ENCODE assay signal across 8 cellular contexts in genomic region chr14:95535226-95536021, GRCh38. TPM values are rescaled to one million over a fixed set of nuclear protein-coding genes. Genes with fewer than 3 reads are reported as not detected.
A peak's percentile ranks its signal among the peaks of the same experiment; 100 is the strongest.
DNase-seq lines count a peak whose midpoint lies in the region; ATAC-seq, FAIRE-seq and TF ChIP-seq lines count a peak whose summit lies in the region.

No MANE protein-coding gene starts in this region.

- H3K4me1 ChIP-seq in adrenal gland (replicated peaks in 1 of 2) (peaks cover 56 to 77% of the 10 kb centered on the region in 2 donors), left lung (peaks cover 21 to 74% of the 10 kb centered on the region in 2 donors), thoracic aorta (ENCODE audit: control insufficient read depth in 1 of 2, low read depth in 2 of 2) (peaks cover 51 to 57% of the 10 kb centered on the region in 2 donors)

- 1 to 3% (median 1%) methylated on average over 13 to 52 of the region's 52 CpGs for WGBS in adrenal gland, 4 donors

- peak overlapping the region; percentile 84 for H3K4me3 Mint-ChIP-seq in activated naive CD4-positive, alpha-beta T cell treated with anti-CD3 and anti-CD28 coated beads, Interleukin-2, amount 10 ng/mL, durations not matched to agents 7 days and 5 days

- no peak for DNase-seq in activated naive CD4-positive, alpha-beta T cell treated with anti-CD3 and anti-CD28 coated beads, Interleukin-2, amount 10 ng/mL, durations not matched to agents 7 days and 5 days
- DNase-seq in activated naive CD4-positive, alpha-beta T cell treated with Interleukin-2 at 50 U/mL for 16 hours, result no peak
- DNase-seq in adrenal gland (peak in 5 of 7 donors; percentile 26 to 66 (median 46)), left lung (peak in 1 of 2 donors; percentile 88), thoracic aorta (ENCODE audit: low spot score) (no peak), H54 (ENCODE audit: insufficient read length, low spot score) (no peak), NCI-H1048 (lab: John Stamatoyannopoulos, UW) (no peak)

- H3K4me3 ChIP-seq in adrenal gland, result peak overlapping the region in 3 of 4 donors; percentile 22 to 95 (median 81)
- H3K4me3 ChIP-seq in left lung, result peak overlapping the region; percentile 80 to 91
- peak overlapping the region; percentile 95 for H3K4me3 ChIP-seq in thoracic aorta

- H3K27ac ChIP-seq in adrenal gland, result peak overlapping the region in 4 of 5 donors; percentile 66 to 96 (median 74)
- H3K27ac ChIP-seq in left lung, result peak overlapping the region in 1 of 2 donors; percentile 95
- H3K27ac ChIP-seq in thoracic aorta, result no peak overlapping the region

- H3K36me3 ChIP-seq in adrenal gland (replicated peaks in 1 of 2) (no peaks in the 10 kb centered on the region), left lung (no peaks in the 10 kb centered on the region), thoracic aorta (no peaks in the 10 kb centered on the region)

- H3K9me3 ChIP-seq in adrenal gland (replicated peaks in 1 of 3), result no peaks in the 10 kb centered on the region
- H3K9me3 ChIP-seq in left lung, result no peaks in the 10 kb centered on the region
- H3K9me3 ChIP-seq in thoracic aorta, result no peaks in the 10 kb centered on the region

- peaks cover 63% of the 10 kb centered on the region for H3K4me1 Mint-ChIP-seq in activated naive CD4-positive, alpha-beta T cell treated with anti-CD3 and anti-CD28 coated beads, Interleukin-2, amount 10 ng/mL, durations not matched to agents 7 days and 5 days

- no peaks in the 10 kb centered on the region for H3K9me3 Mint-ChIP-seq in activated naive CD4-positive, alpha-beta T cell treated with anti-CD3 and anti-CD28 coated beads, Interleukin-2, amount 10 ng/mL, durations not matched to agents 7 days and 5 days

- TF ChIP-seq CTCF in adrenal gland (IDR thresholded peaks at IDR 0.05), result no peak
- TF ChIP-seq CTCF in left lung (IDR thresholded peaks at IDR 0.05), result no peak
- no peak for TF ChIP-seq CTCF in thoracic aorta (IDR thresholded peaks at IDR 0.05)

- H3K36me3 Mint-ChIP-seq in activated naive CD4-positive, alpha-beta T cell treated with anti-CD3 and anti-CD28 coated beads, Interleukin-2, amount 10 ng/mL, durations not matched to agents 7 days and 5 days, result peaks cover 13% of the 10 kb centered on the region

- TF ChIP-seq POLR2A in adrenal gland (IDR thresholded peaks at IDR 0.05) (no peak), H54 (IDR thresholded peaks at IDR 0.05; ENCODE audit: low read depth, low read length) (no peak)

- intact Hi-C loops in adrenal gland (cut with DNase I) (no loop called here), left lung (cut with DNase I) (no loop called here)

- CTCF ChIA-PET in activated naive CD4-positive, alpha-beta T cell treated with anti-CD3 and anti-CD28 coated beads, Interleukin-2, amount 10 ng/mL, durations not matched to agents 7 days and 5 days (lab: Charles Lee), result interaction anchor here (0.8 to 3.6 kb wide), 4 partner anchors 12 to 94 kb away, joined by 3 to 20 read pairs (median 4); no protein-coding TSS in a partner anchor

- no peak for FAIRE-seq in H54 (lab: Jason Lieb, UNC)

- H3K27me3 ChIP-seq in adrenal gland, result no peaks in the 10 kb centered on the region
- H3K27me3 ChIP-seq in left lung, result no peaks in the 10 kb centered on the region
- H3K27me3 ChIP-seq in thoracic aorta (replicated peaks; ENCODE audit: insufficient read depth), result no peaks in the 10 kb centered on the region

- ATAC-seq in HG03442 (IDR thresholded peaks at IDR 0.05; ENCODE audit: unreplicated experiment) (peak; percentile 1), left lung (no peak), thoracic aorta (ENCODE audit: insufficient number of reproducible peaks, low FRiP score, low read depth) (no peak)

- H3K27me3 Mint-ChIP-seq in activated naive CD4-positive, alpha-beta T cell treated with anti-CD3 and anti-CD28 coated beads, Interleukin-2, amount 10 ng/mL, durations not matched to agents 7 days and 5 days, result no peaks in the 10 kb centered on the region

- H3K27ac Mint-ChIP-seq in activated naive CD4-positive, alpha-beta T cell treated with anti-CD3 and anti-CD28 coated beads, Interleukin-2, amount 10 ng/mL, durations not matched to agents 7 days and 5 days, result peak overlapping the region; percentile 80

RNA-seq across cellular contexts. Expression of gene GLRX5, which starts 0.6 kb away (rescaled TPM):
- total RNA-seq in adrenal gland (100 to 1,000 TPM in 1 of 8 donors, 10 to 100 TPM in 7; 45.3 to 128 (median 71.6) TPM), left lung (10 to 100 TPM; 29.4 to 29.5 TPM), thoracic aorta (10 to 100 TPM; 19.6 to 22.9 TPM)
- 100 to 1,000 TPM in 1 of 3 donors, 10 to 100 TPM in 2; 32.7 to 134 (median 57.6) TPM for polyA plus RNA-seq in adrenal gland

RNA-seq across cellular contexts. Expression of gene SYNE3, which starts 19.0 kb away (rescaled TPM):
- 10 to 100 TPM; 10.5 to 24.8 (median 14.4) TPM for total RNA-seq in adrenal gland
- 1 to 10 TPM; 2.5 to 6.2 (median 4.4) TPM for polyA plus RNA-seq in adrenal gland
- total RNA-seq in left lung, result 10 to 100 TPM; 11.1 to 25.4 TPM
- total RNA-seq in thoracic aorta, result 10 to 100 TPM; 29.5 to 43.4 TPM

Comparison
In these comparisons a context has a peak if more than half of its experiments do, and no peak if none do; other contexts are left out.
1. DNase-seq: peak in adrenal gland (5 of 7); none in activated naive CD4-positive, alpha-beta T cell treated with anti-CD3 and anti-CD28 coated beads, Interleukin-2, amount 10 ng/mL, durations not matched to agents 7 days and 5 days (single experiment), activated naive CD4-positive, alpha-beta T cell treated with Interleukin-2 at 50 U/mL for 16 hours (single experiment), thoracic aorta (single experiment), H54 (single experiment) and NCI-H1048 (single experiment).
2. H3K27ac ChIP-seq: peak in adrenal gland (4 of 5); none in thoracic aorta (0 of 2).
3. Peak in every context shown above with its lines, with median percentiles within 50 percentile points of each other: H3K4me3 ChIP-seq.